28 cellular contexts compared by ENCODE assay signal in genomic region chr3:184641430-184641829, GRCh38.
"Had no signal": no experiment of that assay in that cellular context is flagged by ENCODE, and none has a peak within 500 bp of the region (broad histone marks: within the 10 kb centered on the region; RNA-seq: fewer than 3 reads in every experiment).

No MANE protein-coding gene starts in this region.

- H3K4me1 ChIP-seq: gastrocnemius medialis, lower lobe of right lung had no signal

- DNase-seq: colonic mucosa; cortex of kidney; effector CD8-positive, alpha-beta T cell; effector memory CD8-positive, alpha-beta T cell; endodermal cell; erythroblast; esophagus squamous epithelium; foreskin fibroblast; foreskin melanocyte; gastrocnemius medialis; glutamatergic neuron; head of caudate nucleus; heart right ventricle; hippocampal formation; left cardiac atrium; left lung; left ventricle myocardium superior; lower lobe of right lung; mesenchymal stem cell; naive B cell had no signal

- H3K4me3 Mint-ChIP-seq: dendritic cell treated with granulocyte-macrophage colony-stimulating factor and Interleukin-4, amounts not matched to agents 40 ng/mL and 50 ng/mL, for 4 days; effector memory CD8-positive, alpha-beta T cell; endodermal cell; mesothelial cell of epicardium; naive B cell had no signal

- H3K4me1 Mint-ChIP-seq: naive B cell had no signal

- H3K36me3 ChIP-seq: colonic mucosa, esophagus squamous epithelium, gastrocnemius medialis, heart right ventricle, left lung, lower lobe of right lung had no signal

- H3K27me3 ChIP-seq: colonic mucosa, esophagus squamous epithelium, gastrocnemius medialis, heart right ventricle, left lung had no signal

- H3K27ac ChIP-seq: colonic mucosa, epithelial cell of prostate, esophagus squamous epithelium, gastrocnemius medialis, heart right ventricle, left lung, lower lobe of right lung had no signal

- H3K4me3 ChIP-seq: colonic mucosa, esophagus squamous epithelium, gastrocnemius medialis, heart right ventricle, left lung, lower lobe of right lung, mucosa of descending colon had no signal

- H3K9me3 ChIP-seq: colonic mucosa, esophagus squamous epithelium, gastrocnemius medialis, heart right ventricle, left lung, lower lobe of right lung, mucosa of descending colon had no signal

- H3K9me3 Mint-ChIP-seq: dendritic cell treated with granulocyte-macrophage colony-stimulating factor and Interleukin-4, amounts not matched to agents 40 ng/mL and 50 ng/mL, for 4 days; effector memory CD8-positive, alpha-beta T cell; endodermal cell; mesothelial cell of epicardium; naive B cell had no signal

- H3K36me3 Mint-ChIP-seq: mesothelial cell of epicardium, naive B cell had no signal

- ATAC-seq: effector memory CD8-positive, alpha-beta T cell; esophagus mucosa; gastrocnemius medialis; heart right ventricle; left cardiac atrium; left lung; left ventricle myocardium superior; lower lobe of right lung; mucosa of descending colon had no signal

- H3K27ac Mint-ChIP-seq: dendritic cell treated with granulocyte-macrophage colony-stimulating factor and Interleukin-4, amounts not matched to agents 40 ng/mL and 50 ng/mL, for 4 days; effector memory CD8-positive, alpha-beta T cell; endodermal cell; mesothelial cell of epicardium; naive B cell had no signal

- FAIRE-seq: endometrium, islet of Langerhans, keratinocyte had no signal
